In genomic region chr17:28720247-28720996, GRCh38 we compare ENCODE assay signal across 8 cellular contexts. TPM values are rescaled to one million over a fixed set of nuclear protein-coding genes. Genes with fewer than 3 reads are reported as not detected.
DNase-seq lines count a peak whose midpoint lies in the region; ATAC-seq and TF ChIP-seq lines count a peak whose summit lies in the region.

No MANE protein-coding gene starts in this region.

- ATAC-seq in GM18517 (IDR thresholded peaks at IDR 0.05; ENCODE audit: unreplicated experiment): no peak

- H3K4me2 ChIP-seq in H9 (ENCODE audit: insufficient read depth, insufficient read length, low read length) (peak overlapping the region; percentile 90), hepatocyte (peak overlapping the region; percentile 98)

- peaks cover 33% of the 10 kb centered on the region for H3K23me2 ChIP-seq in H9 (ENCODE audit: insufficient read length, low read depth, low read length, poor library complexity, severe bottlenecking)

- no peak overlapping the region for H2BK120ac ChIP-seq in H9 (ENCODE audit: low read depth, low read length, poor library complexity, severe bottlenecking)

- H2AFZ ChIP-seq in H9 (ENCODE audit: low read length) (no peak overlapping the region), hepatocyte (no peak overlapping the region)

- peak overlapping the region; percentile 96 for H3K9ac ChIP-seq in H9 (ENCODE audit: extremely low read depth, insufficient read length, low read length)

- H4K5ac ChIP-seq in H9 (ENCODE audit: insufficient read length, low read depth, low read length): no peak overlapping the region

- no peaks in the 10 kb centered on the region for H3K36me3 ChIP-seq in hepatocyte (replicated peaks; ENCODE audit: insufficient read depth, low read depth)

- H2BK12ac ChIP-seq in H9 (ENCODE audit: insufficient read length, low read depth, low read length): no peak overlapping the region

- no peak overlapping the region for H4K91ac ChIP-seq in H9 (ENCODE audit: insufficient read length, low read depth, low read length)

- peak overlapping the region; percentile 89 for H3K18ac ChIP-seq in H9 (ENCODE audit: insufficient read length, low read depth, low read length)

- peak overlapping the region; percentile 99 for H3K27ac ChIP-seq in 22Rv1
- H3K27ac ChIP-seq in H9 (ENCODE audit: insufficient read length, low read depth, low read length): peak overlapping the region; percentile 21
- H3K27ac ChIP-seq in hepatocyte: peak overlapping the region; percentile 94

- H3K4me1 Mint-ChIP-seq in H9: peaks cover 48 to 74% of the 10 kb centered on the region in 2 experiments

- peaks cover 6% of the 10 kb centered on the region for H3K79me1 ChIP-seq in H9 (ENCODE audit: insufficient read depth, low read depth, low read length, poor library complexity, severe bottlenecking)

- peak overlapping the region; percentile 96 for H3K14ac ChIP-seq in H9 (ENCODE audit: insufficient read depth, low read length)

- DNase-seq in H9 (no peak), hepatocyte (ENCODE audit: low spot score) (no peak), NCI-H187 treated with DMSO at 0.1 percent for 48 hours (lab: John Stamatoyannopoulos, UW) (no peak), midbrain (lab: John Stamatoyannopoulos, UW) (no peak)
- DNase-seq in activated T-cell treated with anti-CD3 and anti-CD28 coated beads, Interleukin-2, amount 50 U/mL, for 48 hours: peak; percentile 62 to 68
- DNase-seq in stimulated activated CD4-positive, alpha-beta T cell treated with anti-CD3 and anti-CD28 coated beads, Interleukin-2, amount 100 ng/mL, for 24 hours: peak; percentile 59 to 60

- no peak overlapping the region for H2BK15ac ChIP-seq in H9 (ENCODE audit: low read depth, low read length)

- peaks cover 24% of the 10 kb centered on the region; the same call in 1 of the 2 replicates for H3K79me2 ChIP-seq in H9 (ENCODE audit: insufficient read depth, low read length)
- peaks cover 54% of the 10 kb centered on the region for H3K79me2 ChIP-seq in hepatocyte

- no peak overlapping the region for H3K56ac ChIP-seq in H9 (ENCODE audit: insufficient read length, low read depth, low read length)

- H3K27me3 ChIP-seq in H9 (ENCODE audit: insufficient read depth, low read length) (no peaks in the 10 kb centered on the region), hepatocyte (no peaks in the 10 kb centered on the region)

- H3K4me1 ChIP-seq in H9 (ENCODE audit: insufficient read depth, low read length): 0 out of 2 replicates have a peak, but pooled peaks cover 10% of the 10 kb centered on the region
- H3K4me1 ChIP-seq in hepatocyte (ENCODE audit: insufficient read depth): peaks cover 48% of the 10 kb centered on the region

- H3K9me3 ChIP-seq in H9 (ENCODE audit: control insufficient read depth, low read depth, low read length) (no peaks in the 10 kb centered on the region), hepatocyte (ENCODE audit: low read depth) (no peaks in the 10 kb centered on the region)

- peak; percentile 42 for TF ChIP-seq CTCF in 22Rv1 (IDR thresholded peaks at IDR 0.05)
- TF ChIP-seq CTCF in H9 (conservative IDR thresholded peaks at IDR 0.05): peak; percentile 43
- peak; percentile 19 for TF ChIP-seq CTCF in hepatocyte (IDR thresholded peaks at IDR 0.05; ENCODE audit: poor library complexity)

- peak overlapping the region; percentile 99 to 100 (median 100) for H3K27ac Mint-ChIP-seq in H9

- no peaks in the 10 kb centered on the region for H4K20me1 ChIP-seq in H9 (ENCODE audit: control insufficient read depth, insufficient read depth, insufficient read length)
- H4K20me1 ChIP-seq in hepatocyte (ENCODE audit: insufficient read depth, poor library complexity, severe bottlenecking): peaks cover 39% of the 10 kb centered on the region

- no peaks in the 10 kb centered on the region for H3K9me2 ChIP-seq in hepatocyte (replicated peaks; ENCODE audit: insufficient read depth)

- peak overlapping the region; percentile 95 for H3K4me3 ChIP-seq in hepatocyte

- no peaks in the 10 kb centered on the region; a peak in 2 of 5 replicates for H3K9me3 Mint-ChIP-seq in H9

- peaks cover 50 to 65% (median 55%) of the 10 kb centered on the region in 3 experiments for H3K36me3 Mint-ChIP-seq in H9 (ENCODE audit: insufficient read depth in 1 of 3, low read depth in 3 of 3)

- no peak overlapping the region for H3K4ac ChIP-seq in H9 (ENCODE audit: low read depth, low read length)

- WGBS in H9 (ENCODE audit: extremely low coverage, insufficient read length, low lambda C conversion rate): no CpG with 5 or more reads among the region's 30 CpGs
- 3% methylated on average over 30 of the region's 30 CpGs for WGBS in hepatocyte (ENCODE audit: low lambda C conversion rate, missing lambda C conversion rate)

- H4K8ac ChIP-seq in H9 (replicated peaks; ENCODE audit: insufficient read length, low read depth, low read length): no peak overlapping the region

- H2BK5ac ChIP-seq in H9 (ENCODE audit: insufficient read length, low read length): peak overlapping the region; percentile 4

- no peaks in the 10 kb centered on the region for H3K27me3 Mint-ChIP-seq in H9 (ENCODE audit: low read depth)

- H2AK5ac ChIP-seq in H9 (ENCODE audit: insufficient read length, low read length): no peak overlapping the region

- H2BK20ac ChIP-seq in H9 (ENCODE audit: low read depth, low read length, poor library complexity, severe bottlenecking): no peak overlapping the region

- H3T11ph ChIP-seq in H9 (ENCODE audit: low read length): no peak overlapping the region

- H3K23ac ChIP-seq in H9 (ENCODE audit: insufficient read length, low read depth, low read length): no peak overlapping the region

- peak overlapping the region; percentile 99 for H3K4me3 Mint-ChIP-seq in H9

RNA-seq across cellular contexts. Expression of gene RPL23A, which starts 0.6 kb away (rescaled TPM):
- total RNA-seq in H9 (2021) (2,008 and 2,053 TPM in 2 replicates), hepatocyte (501 and 614 TPM in 2 replicates)
- polyA plus RNA-seq in hepatocyte: 1,050 and 1,115 TPM in 2 replicates

RNA-seq across cellular contexts. Expression of gene RAB34, which starts 2.8 kb away (rescaled TPM):
- total RNA-seq in H9 (2021) (189 and 190 TPM in 2 replicates), hepatocyte (160 and 184 TPM in 2 replicates)
- polyA plus RNA-seq in hepatocyte: 180 and 185 TPM in 2 replicates

RNA-seq across cellular contexts. Expression of gene TLCD1, which starts 5.6 kb away (rescaled TPM):
- total RNA-seq in H9 (2021): 46.4 and 50.7 TPM in 2 replicates
- 12.5 and 14.6 TPM in 2 replicates for total RNA-seq in hepatocyte
- polyA plus RNA-seq in hepatocyte: 23.4 and 26.6 TPM in 2 replicates

RNA-seq across cellular contexts. Expression of gene NEK8, which starts 8.2 kb away (rescaled TPM):
- total RNA-seq in H9 (2021) (16.6 and 18.8 TPM in 2 replicates), hepatocyte (3.3 and 5.5 TPM in 2 replicates)
- 8.1 and 9.7 TPM in 2 replicates for polyA plus RNA-seq in hepatocyte

RNA-seq across cellular contexts. Expression of gene PROCA1, which starts 8.7 kb away (rescaled TPM):
- total RNA-seq in H9 (2021): 14.2 and 15.0 TPM in 2 replicates
- 3.9 and 4.4 TPM in 2 replicates for total RNA-seq in hepatocyte
- polyA plus RNA-seq in hepatocyte: 1.1 and 1.8 TPM in 2 replicates

Comparison
In these comparisons a context has a peak if more than half of its experiments do, and no peak if none do; other contexts are left out.
1. H3K27ac ChIP-seq: peak in every context shown above with its lines; median percentile 99 in 22Rv1; 94 in hepatocyte; 21 in H9.
2. DNase-seq: peak in activated T-cell treated with anti-CD3 and anti-CD28 coated beads, Interleukin-2, amount 50 U/mL, for 48 hours (2 of 2) and stimulated activated CD4-positive, alpha-beta T cell treated with anti-CD3 and anti-CD28 coated beads, Interleukin-2, amount 100 ng/mL, for 24 hours (2 of 2); none in H9 (single experiment), hepatocyte (single experiment), NCI-H187 treated with DMSO at 0.1 percent for 48 hours (single experiment) and midbrain (single experiment).
3. Peak in every context shown above with its lines, with median percentiles within 50 percentile points of each other: CTCF ChIP-seq.